In genomic region chr7:150355666-150356059, GRCh38 we compare ENCODE assay signal across 17 cellular contexts. TPM values are rescaled to one million over a fixed set of nuclear protein-coding genes. Genes with fewer than 3 reads are reported as not detected.
DNase-seq lines count a peak whose midpoint lies in the region; ATAC-seq, FAIRE-seq and TF ChIP-seq lines count a peak whose summit lies in the region.
"Had no signal": no experiment of that assay in that cellular context is flagged by ENCODE, and none has a peak within 500 bp of the region (broad histone marks: within the 10 kb centered on the region; RNA-seq: fewer than 3 reads in every experiment).

No MANE protein-coding gene starts in this region.

- TF ChIP-seq CTCF in HCT116 (IDR thresholded peaks at IDR 0.05 in 2 of 3, conservative IDR thresholded peaks at IDR 0.05 in 1 of 3; ENCODE audit: borderline replicate concordance in 1 of 3, insufficient read depth in 1 of 3, low read depth in 2 of 3, low read length in 2 of 3) (no peak), PC-9 (conservative IDR thresholded peaks at IDR 0.05) (no peak), HepG2 (CRISPR knock-in tag; IDR thresholded peaks at IDR 0.05) (no peak), stomach (IDR thresholded peaks at IDR 0.05) (no peak), ovary (IDR thresholded peaks at IDR 0.05) (no peak)

- H3K9me2 ChIP-seq in HCT116 (ENCODE audit: insufficient read depth), result no peaks in the 10 kb centered on the region
- no peaks in the 10 kb centered on the region for H3K9me2 ChIP-seq in PC-9 (ENCODE audit: insufficient read depth)

- no peak for FAIRE-seq in HepG2 (lab: Jason Lieb, UNC)
- FAIRE-seq: colon, GM12891 had no signal

- H3K9me3 ChIP-seq in HCT116 (ENCODE audit: control insufficient read depth in 1 of 2, insufficient read depth in 1 of 2, low read depth in 1 of 2, low read length in 2 of 2), result no peaks in the 10 kb centered on the region
- no peaks in the 10 kb centered on the region for H3K9me3 ChIP-seq in PC-9 (ENCODE audit: insufficient read depth, low read depth)
- no peaks in the 10 kb centered on the region for H3K9me3 ChIP-seq in HepG2 (ENCODE audit: low read length)
- H3K9me3 ChIP-seq in stomach, result no peaks in the 10 kb centered on the region
- no peaks in the 10 kb centered on the region for H3K9me3 ChIP-seq in ovary
- H3K9me3 ChIP-seq: esophagus squamous epithelium, SJCRH30 had no signal

- H3K9ac ChIP-seq in HCT116 (ENCODE audit: low read length) (no peak overlapping the region), HepG2 (ENCODE audit: insufficient read depth, low read depth, low read length) (peak overlapping the region; percentile 50)
- H3K9ac ChIP-seq: parathyroid adenoma had no signal

- in situ Hi-C loops in HepG2 (cut with HindIII; ENCODE audit: extremely low pct_ligation_motif_present, low pct_unique_long_range_greater_than_20kb), result no loop called here

- ATAC-seq in HCT116, result no peak
- peak; percentile 26 for ATAC-seq in HepG2
- no peak for ATAC-seq in GM21526 (IDR thresholded peaks at IDR 0.05; ENCODE audit: low FRiP score, unreplicated experiment)

- intact Hi-C loops in HCT116 (cut with micrococcal nuclease), result loop anchor here (1.0 kb wide), 1 partner anchor 66 kb away; no protein-coding TSS in a partner anchor
- intact Hi-C loops in PC-9 (cut with micrococcal nuclease; ENCODE audit: unreplicated experiment), result loop anchor here (1.0 kb wide), 2 partner anchors 24 to 66 kb away; partner anchors contain the start of gene ZNF775
- intact Hi-C loops in HepG2 (cut with micrococcal nuclease; ENCODE audit: unreplicated experiment), result loop anchor here (1.0 to 10.0 kb wide), 5 partner anchors 28 to 71 kb away; partner anchors contain the start of genes ACTR3C and LRRC61
- intact Hi-C loops in stomach (cut with DNase I; ENCODE audit: low total_unique reads), result no loop called here
- intact Hi-C loops in ovary (cut with DNase I), result no loop called here

- no peaks in the 10 kb centered on the region for H3K79me2 ChIP-seq in HCT116 (ENCODE audit: insufficient read depth, low read length)
- H3K79me2 ChIP-seq in PC-9 (ENCODE audit: low read depth), result no peaks in the 10 kb centered on the region
- no peaks in the 10 kb centered on the region for H3K79me2 ChIP-seq in HepG2 (ENCODE audit: insufficient read depth, low read length)
- H3K79me2 ChIP-seq: parathyroid adenoma had no signal

- DNase-seq in HCT116 (ENCODE audit: low read depth, low spot score) (no peak), PC-9 (no peak), HepG2 (ENCODE audit: low spot score) (no peak), stomach (no peak), anterior cingulate cortex (lab: John Stamatoyannopoulos, UW) (no peak), ovary (no peak)
- DNase-seq: esophagus squamous epithelium, natural killer cell, T-helper 17 cell had no signal

- H3K27me3 ChIP-seq in HCT116 (ENCODE audit: insufficient read depth, low read length), result no peaks in the 10 kb centered on the region
- H3K27me3 ChIP-seq in PC-9 (ENCODE audit: insufficient read depth, low read depth), result no peaks in the 10 kb centered on the region
- no peaks in the 10 kb centered on the region for H3K27me3 ChIP-seq in HepG2 (ENCODE audit: control insufficient read depth in 1 of 2, insufficient read depth in 2 of 2, low read length in 2 of 2)
- no peaks in the 10 kb centered on the region for H3K27me3 ChIP-seq in stomach
- no peaks in the 10 kb centered on the region for H3K27me3 ChIP-seq in ovary
- H3K27me3 ChIP-seq: esophagus squamous epithelium, SJCRH30 had no signal

- no peak for TF ChIP-seq RAD21 in HCT116 (IDR thresholded peaks at IDR 0.05; ENCODE audit: low read depth)
- no peak for TF ChIP-seq RAD21 in HepG2 (CRISPR knock-in tag; IDR thresholded peaks at IDR 0.05)

- H3K4me2 ChIP-seq in HCT116 (ENCODE audit: low read length), result no peak overlapping the region
- H3K4me2 ChIP-seq in PC-9, result no peak overlapping the region
- peak overlapping the region; percentile 78 for H3K4me2 ChIP-seq in HepG2 (ENCODE audit: low read depth, low read length)

- H3F3A ChIP-seq in PC-9 (ENCODE audit: insufficient read depth, low read depth), result peaks cover 9% of the 10 kb centered on the region

- H2AFZ ChIP-seq in HCT116 (ENCODE audit: low read depth, low read length, poor library complexity, severe bottlenecking) (peak overlapping the region; percentile 76), PC-9 (0 out of 2 replicates have a peak overlapping the region, but pooled peaks have one; percentile 2), HepG2 (ENCODE audit: low read length) (peak overlapping the region; percentile 66)
- H2AFZ ChIP-seq: parathyroid adenoma had no signal

- POLR2A ChIA-PET in HCT116 (lab: Charles Lee) (no interaction called here), PC-9 (lab: Charles Lee; ENCODE audit: unreplicated experiment) (no interaction called here), HepG2 (lab: Yijun Ruan, JAX) (interaction anchor here (0.7 to 5.8 kb wide), 13 partner anchors 10 to 50 kb away, joined by 3 to 58 read pairs (median 8); partner anchors contain the start of genes ACTR3C, LRRC61, RARRES2 and REPIN1)

- BruUV-seq in HCT116 (replicated peaks; lab: Mats Ljungman, UMichigan) (no TSS peak), PC-9 (replicated peaks; lab: Mats Ljungman, UMichigan) (no TSS peak), HepG2 (replicated peaks; lab: Mats Ljungman, UMichigan) (no TSS peak)

- H3K27ac ChIP-seq in HCT116 (ENCODE audit: low read depth, low read length) (no peak overlapping the region), PC-9 (no peak overlapping the region), HepG2 (ENCODE audit: extremely low read length, insufficient read depth, low read length) (peak overlapping the region; percentile 72), stomach (peak overlapping the region in 4 of 5 donors; percentile 46 to 68 (median 58)), ovary (peak overlapping the region in 1 of 2 donors; percentile 3)
- H3K27ac ChIP-seq: parathyroid adenoma, SJCRH30 had no signal

- H3K36me3 ChIP-seq in HCT116 (ENCODE audit: control insufficient read depth in 1 of 2, insufficient read depth in 2 of 2, low read length in 2 of 2) (no peaks in the 10 kb centered on the region), PC-9 (ENCODE audit: low read depth) (no peaks in the 10 kb centered on the region), HepG2 (replicated peaks in 1 of 2; ENCODE audit: control insufficient read depth in 1 of 2, insufficient read depth in 2 of 2, low read length in 2 of 2) (no peaks in the 10 kb centered on the region), stomach (no peaks in the 10 kb centered on the region), ovary (no peaks in the 10 kb centered on the region)
- H3K36me3 ChIP-seq: esophagus squamous epithelium, SJCRH30 had no signal

- no peak overlapping the region for H3K4me3 ChIP-seq in HCT116 (replicated peaks in 1 of 2; ENCODE audit: low read depth in 1 of 2, low read length in 2 of 2)
- H3K4me3 ChIP-seq in PC-9, result no peak overlapping the region
- H3K4me3 ChIP-seq in HepG2 (replicated peaks in 1 of 3; ENCODE audit: insufficient read depth in 1 of 3, low read depth in 2 of 3, low read length in 3 of 3), result peak overlapping the region in 2 of 3 experiments; percentile 30 to 32; a peak in 3 of 6 replicates
- no peak overlapping the region for H3K4me3 ChIP-seq in stomach
- no peak overlapping the region for H3K4me3 ChIP-seq in ovary
- H3K4me3 ChIP-seq: esophagus squamous epithelium, SJCRH30 had no signal

- 0% methylated on average over 1 of the region's 1 CpG for WGBS in HepG2 (ENCODE audit: low lambda C conversion rate)
- WGBS in stomach, 5 donors, result 61 to 81% (median 67%) methylated on average over 1 of the region's 1 CpG
- WGBS in ovary, 3 donors, result 91 to 98% (median 91%) methylated on average over 1 of the region's 1 CpG

- no peak for TF ChIP-seq EP300 in HepG2 (IDR thresholded peaks at IDR 0.05; ENCODE audit: low read depth in 2 of 2, low read length in 2 of 2)
- no peak for TF ChIP-seq EP300 in HepG2 (CRISPR knock-in tag; IDR thresholded peaks at IDR 0.05; ENCODE audit: borderline replicate concordance)
- no peak for TF ChIP-seq EP300 in stomach (IDR thresholded peaks at IDR 0.05)
- no peak for TF ChIP-seq EP300 in ovary (IDR thresholded peaks at IDR 0.05)

- H4K20me1 ChIP-seq in HCT116 (ENCODE audit: insufficient read depth), result no peaks in the 10 kb centered on the region
- no peaks in the 10 kb centered on the region for H4K20me1 ChIP-seq in PC-9 (ENCODE audit: insufficient read depth)
- no peaks in the 10 kb centered on the region for H4K20me1 ChIP-seq in HepG2 (ENCODE audit: insufficient read depth, low read length)

- RAD21 ChIA-PET in HCT116 (lab: Charles Lee; ENCODE audit: low non-redundant PET in 1 of 2, low total read pairs in 2 of 2, uncharacterized antibody in 2 of 2, unreplicated experiment in 2 of 2), result no interaction called here

- no peak for TF ChIP-seq POLR2A in HCT116 (IDR thresholded peaks at IDR 0.05; ENCODE audit: borderline replicate concordance, extremely low read depth, insufficient read depth, insufficient read length)
- TF ChIP-seq POLR2A in HepG2 (IDR thresholded peaks at IDR 0.05; ENCODE audit: insufficient read depth in 1 of 2, low read depth in 2 of 2, low read length in 2 of 2), result no peak
- no peak for TF ChIP-seq POLR2A in stomach (IDR thresholded peaks at IDR 0.05)
- TF ChIP-seq POLR2A in ovary (IDR thresholded peaks at IDR 0.05), result no peak

- CTCF ChIA-PET in HCT116 (lab: Charles Lee) (interaction anchor here (0.7 to 2.3 kb wide), 5 partner anchors 10 to 520 kb away, joined by 3 to 7 read pairs (median 6); no protein-coding TSS in a partner anchor), PC-9 (lab: Charles Lee) (interaction anchor here (0.6 to 1.2 kb wide), 6 partner anchors 11 to 64 kb away, joined by 3 to 10 read pairs (median 6); no protein-coding TSS in a partner anchor), HepG2 (lab: Yijun Ruan, JAX; ENCODE audit: low intra/inter-chr PET ratio, low total read pairs) (interaction anchor here (1.6 to 4.3 kb wide), 3 partner anchors 23 to 65 kb away, joined by 3 to 45 read pairs (median 10); no protein-coding TSS in a partner anchor)

- H3K4me1 ChIP-seq in HCT116 (ENCODE audit: control insufficient read depth in 1 of 2, insufficient read depth in 2 of 2, low read length in 2 of 2), result peaks cover 0 to 12% of the 10 kb centered on the region in 2 experiments; a peak in 2 of 4 replicates
- H3K4me1 ChIP-seq in PC-9 (replicated peaks; ENCODE audit: insufficient read depth), result peaks cover 8% of the 10 kb centered on the region; the same call in 1 of the 2 replicates
- peaks cover 59% of the 10 kb centered on the region for H3K4me1 ChIP-seq in HepG2 (ENCODE audit: insufficient read depth, low read length)
- H3K4me1 ChIP-seq in stomach, result peaks cover 0 to 40% (median 12%) of the 10 kb centered on the region in 4 donors
- peaks cover 7% of the 10 kb centered on the region for H3K4me1 ChIP-seq in ovary (ENCODE audit: insufficient read depth)
- H3K4me1 ChIP-seq: parathyroid adenoma had no signal

RNA-seq across cellular contexts. Expression of gene REPIN1, which starts 13.0 kb away (rescaled TPM):
- total RNA-seq in HCT116 (2021; ENCODE audit: unreplicated experiment) (106 TPM), PC-9 (2021) (172 and 174 TPM in 2 replicates), HepG2 (2016; rRNA removed; fragmentation: Illumina TruSeq; extraction: Trizol) (86.4 and 108 TPM in 2 replicates), stomach (100 to 1,000 TPM in 3 of 5 donors, 10 to 100 TPM in 2; 44.2 to 298 (median 104) TPM), ovary (10 to 100 TPM; 43.9 to 92.0 (median 74.2) TPM)
- 75.0 and 81.3 TPM in 2 replicates for polyA plus RNA-seq in HCT116 (2012)
- total RNA-seq in HepG2 (2016; cell fraction: cytosol; rRNA removed; fragmentation: Illumina TruSeq; extraction: Trizol; ENCODE audit: low read depth), result 34.3 and 36.1 TPM in 2 replicates
- total RNA-seq in HepG2 (2016; cell fraction: insoluble cytoplasmic fraction; rRNA removed; fragmentation: Illumina TruSeq; extraction: Trizol), result 77.5 and 106 TPM in 2 replicates
- total RNA-seq in HepG2 (2016; cell fraction: membrane; rRNA removed; fragmentation: Illumina TruSeq; extraction: Trizol), result 112 and 119 TPM in 2 replicates
- total RNA-seq in HepG2 (2016; cell fraction: nucleus; rRNA removed; fragmentation: Illumina TruSeq; extraction: Trizol), result 81.1 and 91.5 TPM in 2 replicates
- polyA plus RNA-seq in HepG2 (2011; rRNA removed) (69.9 and 87.9 TPM in 2 replicates), stomach (10 to 100 TPM; 35.9 to 41.5 (median 36.4) TPM), ovary (10 to 100 TPM; 21.6 to 50.0 TPM)
- 58.9 and 82.1 TPM in 2 replicates for polyA plus RNA-seq in HepG2 (2011; cell fraction: cytosol; rRNA removed)
- 189 and 195 TPM in 2 replicates for polyA plus RNA-seq in HepG2 (2011; cell fraction: nucleus; rRNA removed)
- polyA plus RNA-seq in HepG2 (2012), result 52.5 and 64.7 TPM in 2 replicates
- polyA plus RNA-seq in HepG2 (2016; cell fraction: cytosol; fragmentation: Illumina TruSeq; extraction: Trizol; ENCODE audit: low read depth), result 22.0 and 24.7 TPM in 2 replicates
- 82.2 and 105 TPM in 2 replicates for polyA plus RNA-seq in HepG2 (2016; cell fraction: insoluble cytoplasmic fraction; fragmentation: Illumina TruSeq; extraction: Trizol; ENCODE audit: low read depth)
- polyA plus RNA-seq in HepG2 (2016; cell fraction: membrane; fragmentation: Illumina TruSeq; extraction: Trizol; ENCODE audit: low read depth), result 77.8 and 77.9 TPM in 2 replicates
- polyA plus RNA-seq in HepG2 (2016; cell fraction: nucleus; fragmentation: Illumina TruSeq; extraction: Trizol; ENCODE audit: insufficient read depth, low read depth), result 138 and 155 TPM in 2 replicates
- polyA minus RNA-seq in HepG2 (2011; rRNA and poly(A)+ RNA removed; ENCODE audit: low replicate concordance), result 81.7 and 98.0 TPM in 2 replicates
- polyA minus RNA-seq in HepG2 (2011; cell fraction: cytosol; rRNA and poly(A)+ RNA removed), result 35.3 and 35.6 TPM in 2 replicates
- 50.5 and 54.6 TPM in 2 replicates for polyA minus RNA-seq in HepG2 (2011; cell fraction: nucleus; rRNA and poly(A)+ RNA removed)

RNA-seq across cellular contexts. Expression of gene RARRES2, which starts 14.2 kb away (rescaled TPM):
- total RNA-seq in HCT116 (2021; ENCODE audit: unreplicated experiment) (2.1 TPM), PC-9 (2021) (not detected in 2 replicates), HepG2 (2016; rRNA removed; fragmentation: Illumina TruSeq; extraction: Trizol) (94.6 and 172 TPM in 2 replicates), stomach (100 to 1,000 TPM in 1 of 5 donors, 10 to 100 TPM in 4; 33.5 to 244 (median 70.9) TPM), ovary (100 to 1,000 TPM; 343 to 622 (median 518) TPM)
- 0.22 and 0.25 TPM in 2 replicates for polyA plus RNA-seq in HCT116 (2012)
- 63.6 and 75.7 TPM in 2 replicates for total RNA-seq in HepG2 (2016; cell fraction: cytosol; rRNA removed; fragmentation: Illumina TruSeq; extraction: Trizol; ENCODE audit: low read depth)
- 93.3 and 178 TPM in 2 replicates for total RNA-seq in HepG2 (2016; cell fraction: insoluble cytoplasmic fraction; rRNA removed; fragmentation: Illumina TruSeq; extraction: Trizol)
- total RNA-seq in HepG2 (2016; cell fraction: membrane; rRNA removed; fragmentation: Illumina TruSeq; extraction: Trizol), result 68.9 and 86.6 TPM in 2 replicates
- 126 and 156 TPM in 2 replicates for total RNA-seq in HepG2 (2016; cell fraction: nucleus; rRNA removed; fragmentation: Illumina TruSeq; extraction: Trizol)
- polyA plus RNA-seq in HepG2 (2011; rRNA removed) (134 and 157 TPM in 2 replicates), stomach (100 to 1,000 TPM; 161 to 232 (median 197) TPM), ovary (100 to 1,000 TPM in 1 of 2 donors, 10 to 100 TPM in 1; 92.5 to 761 TPM)
- 197 and 233 TPM in 2 replicates for polyA plus RNA-seq in HepG2 (2011; cell fraction: cytosol; rRNA removed)
- 164 and 202 TPM in 2 replicates for polyA plus RNA-seq in HepG2 (2011; cell fraction: nucleus; rRNA removed)
- polyA plus RNA-seq in HepG2 (2012), result 37.9 and 77.4 TPM in 2 replicates
- polyA plus RNA-seq in HepG2 (2016; cell fraction: cytosol; fragmentation: Illumina TruSeq; extraction: Trizol; ENCODE audit: low read depth), result 96.7 and 115 TPM in 2 replicates
- polyA plus RNA-seq in HepG2 (2016; cell fraction: insoluble cytoplasmic fraction; fragmentation: Illumina TruSeq; extraction: Trizol; ENCODE audit: low read depth), result 134 and 138 TPM in 2 replicates
- 82.1 and 99.5 TPM in 2 replicates for polyA plus RNA-seq in HepG2 (2016; cell fraction: membrane; fragmentation: Illumina TruSeq; extraction: Trizol; ENCODE audit: low read depth)
- polyA plus RNA-seq in HepG2 (2016; cell fraction: nucleus; fragmentation: Illumina TruSeq; extraction: Trizol; ENCODE audit: insufficient read depth, low read depth), result 420 and 455 TPM in 2 replicates
- 22.1 TPM in 1 of 2 replicates, not detected in the other for polyA minus RNA-seq in HepG2 (2011; rRNA and poly(A)+ RNA removed; ENCODE audit: low replicate concordance)
- 17.4 and 20.0 TPM in 2 replicates for polyA minus RNA-seq in HepG2 (2011; cell fraction: cytosol; rRNA and poly(A)+ RNA removed)
- 6.1 and 7.3 TPM in 2 replicates for polyA minus RNA-seq in HepG2 (2011; cell fraction: nucleus; rRNA and poly(A)+ RNA removed)
- total RNA-seq: activated CD4-positive, alpha-beta T cell treated with anti-CD3 and anti-CD28 coated beads, Interleukin-2, amount 10 ng/mL, durations not matched to agents 7 days and 5 days; activated T-helper 2 cell treated with anti-CD3 and anti-CD28 coated beads, Interferon-gamma antibody, Interleukin-2, Interleukin-4, amounts not matched to agents 10 μg/mL and 5 μg/mL and 100 μg/mL, durations not matched to agents 14 hours and 24 hours and 36 hours; natural killer cell; T-helper 17 cell had no signal

RNA-seq across cellular contexts. Expression of gene ZNF775, which starts 23.5 kb away (rescaled TPM):
- 4.5 TPM for total RNA-seq in HCT116 (2021; ENCODE audit: unreplicated experiment)
- 2.6 and 3.0 TPM in 2 replicates for polyA plus RNA-seq in HCT116 (2012)
- 3.1 and 3.4 TPM in 2 replicates for total RNA-seq in PC-9 (2021)
- 3.1 and 4.5 TPM in 2 replicates for total RNA-seq in HepG2 (2016; rRNA removed; fragmentation: Illumina TruSeq; extraction: Trizol)
- total RNA-seq in HepG2 (2016; cell fraction: cytosol; rRNA removed; fragmentation: Illumina TruSeq; extraction: Trizol; ENCODE audit: low read depth), result 0.71 TPM in 2 replicates
- total RNA-seq in HepG2 (2016; cell fraction: insoluble cytoplasmic fraction; rRNA removed; fragmentation: Illumina TruSeq; extraction: Trizol), result 3.6 and 3.8 TPM in 2 replicates
- 1.9 and 2.5 TPM in 2 replicates for total RNA-seq in HepG2 (2016; cell fraction: membrane; rRNA removed; fragmentation: Illumina TruSeq; extraction: Trizol)
- total RNA-seq in HepG2 (2016; cell fraction: nucleus; rRNA removed; fragmentation: Illumina TruSeq; extraction: Trizol), result 1.8 and 3.2 TPM in 2 replicates
- polyA plus RNA-seq in HepG2 (2011; rRNA removed), result 3.2 and 3.8 TPM in 2 replicates
- polyA plus RNA-seq in HepG2 (2011; cell fraction: cytosol; rRNA removed), result 2.6 and 4.5 TPM in 2 replicates
- 5.8 and 5.9 TPM in 2 replicates for polyA plus RNA-seq in HepG2 (2011; cell fraction: nucleus; rRNA removed)
- 2.1 and 3.1 TPM in 2 replicates for polyA plus RNA-seq in HepG2 (2012)
- polyA plus RNA-seq in HepG2 (2016; cell fraction: cytosol; fragmentation: Illumina TruSeq; extraction: Trizol; ENCODE audit: low read depth), result 0.67 and 0.68 TPM in 2 replicates
- 3.7 and 4.2 TPM in 2 replicates for polyA plus RNA-seq in HepG2 (2016; cell fraction: insoluble cytoplasmic fraction; fragmentation: Illumina TruSeq; extraction: Trizol; ENCODE audit: low read depth)
- 1.2 and 1.8 TPM in 2 replicates for polyA plus RNA-seq in HepG2 (2016; cell fraction: membrane; fragmentation: Illumina TruSeq; extraction: Trizol; ENCODE audit: low read depth)
- polyA plus RNA-seq in HepG2 (2016; cell fraction: nucleus; fragmentation: Illumina TruSeq; extraction: Trizol; ENCODE audit: insufficient read depth, low read depth), result 5.2 and 9.1 TPM in 2 replicates
- 0.37 and 3.7 TPM in 2 replicates for polyA minus RNA-seq in HepG2 (2011; rRNA and poly(A)+ RNA removed; ENCODE audit: low replicate concordance)
- polyA minus RNA-seq in HepG2 (2011; cell fraction: cytosol; rRNA and poly(A)+ RNA removed), result 2.5 and 3.9 TPM in 2 replicates
- polyA minus RNA-seq in HepG2 (2011; cell fraction: nucleus; rRNA and poly(A)+ RNA removed), result 1.8 and 2.4 TPM in 2 replicates
- 10 to 100 TPM in 2 of 5 donors, 1 to 10 TPM in 1, not detected in 2; 2.0 to 17.0 (median 14.8) TPM for total RNA-seq in stomach
- 1 to 10 TPM; 1.8 to 2.6 (median 2.4) TPM for polyA plus RNA-seq in stomach
- total RNA-seq in ovary, result 10 to 100 TPM in 5 of 7 donors, 1 to 10 TPM in 2; 5.5 to 13.9 (median 10.9) TPM
- polyA plus RNA-seq in ovary, result 10 to 100 TPM in 1 of 2 donors, under 1 TPM in 1; 0.28 to 11.2 TPM

RNA-seq across cellular contexts. Expression of gene ACTR3C, which starts 32.3 kb away (rescaled TPM):
- 2.0 TPM for total RNA-seq in HCT116 (2021; ENCODE audit: unreplicated experiment)
- 0.94 and 1.2 TPM in 2 replicates for polyA plus RNA-seq in HCT116 (2012)
- total RNA-seq in PC-9 (2021), result 24.1 and 34.5 TPM in 2 replicates
- 4.1 and 7.5 TPM in 2 replicates for total RNA-seq in HepG2 (2016; rRNA removed; fragmentation: Illumina TruSeq; extraction: Trizol)
- 7.2 and 7.8 TPM in 2 replicates for total RNA-seq in HepG2 (2016; cell fraction: cytosol; rRNA removed; fragmentation: Illumina TruSeq; extraction: Trizol; ENCODE audit: low read depth)
- 3.7 and 6.7 TPM in 2 replicates for total RNA-seq in HepG2 (2016; cell fraction: insoluble cytoplasmic fraction; rRNA removed; fragmentation: Illumina TruSeq; extraction: Trizol)
- total RNA-seq in HepG2 (2016; cell fraction: membrane; rRNA removed; fragmentation: Illumina TruSeq; extraction: Trizol), result 4.8 and 5.6 TPM in 2 replicates
- 17.1 and 19.7 TPM in 2 replicates for total RNA-seq in HepG2 (2016; cell fraction: nucleus; rRNA removed; fragmentation: Illumina TruSeq; extraction: Trizol)
- polyA plus RNA-seq in HepG2 (2011; rRNA removed), result 3.2 and 3.8 TPM in 2 replicates
- polyA plus RNA-seq in HepG2 (2011; cell fraction: cytosol; rRNA removed), result 2.5 and 2.7 TPM in 2 replicates
- polyA plus RNA-seq in HepG2 (2011; cell fraction: nucleus; rRNA removed), result 4.0 and 4.3 TPM in 2 replicates
- 1.2 and 1.4 TPM in 2 replicates for polyA plus RNA-seq in HepG2 (2012)
- 0.95 and 2.7 TPM in 2 replicates for polyA plus RNA-seq in HepG2 (2016; cell fraction: cytosol; fragmentation: Illumina TruSeq; extraction: Trizol; ENCODE audit: low read depth)
- polyA plus RNA-seq in HepG2 (2016; cell fraction: insoluble cytoplasmic fraction; fragmentation: Illumina TruSeq; extraction: Trizol; ENCODE audit: low read depth), result 1.9 and 3.9 TPM in 2 replicates
- polyA plus RNA-seq in HepG2 (2016; cell fraction: membrane; fragmentation: Illumina TruSeq; extraction: Trizol; ENCODE audit: low read depth), result 1.4 and 1.6 TPM in 2 replicates
- polyA plus RNA-seq in HepG2 (2016; cell fraction: nucleus; fragmentation: Illumina TruSeq; extraction: Trizol; ENCODE audit: insufficient read depth, low read depth), result 4.9 and 8.0 TPM in 2 replicates
- polyA minus RNA-seq in HepG2 (2011; rRNA and poly(A)+ RNA removed; ENCODE audit: low replicate concordance), result 10.0 and 39.9 TPM in 2 replicates
- polyA minus RNA-seq in HepG2 (2011; cell fraction: cytosol; rRNA and poly(A)+ RNA removed), result 2.6 and 3.3 TPM in 2 replicates
- polyA minus RNA-seq in HepG2 (2011; cell fraction: nucleus; rRNA and poly(A)+ RNA removed), result 44.3 and 59.4 TPM in 2 replicates
- 10 to 100 TPM in 3 of 5 donors, 1 to 10 TPM in 2; 2.3 to 68.7 (median 16.2) TPM for total RNA-seq in stomach
- 10 to 100 TPM in 1 of 3 donors, 1 to 10 TPM in 2; 3.1 to 10.1 (median 7.0) TPM for polyA plus RNA-seq in stomach
- total RNA-seq in ovary, result 10 to 100 TPM in 2 of 7 donors, 1 to 10 TPM in 5; 3.4 to 11.3 (median 6.0) TPM
- 1 to 10 TPM; 1.6 to 1.8 TPM for polyA plus RNA-seq in ovary
- total RNA-seq: LHCN-M2 had no signal

RNA-seq across cellular contexts. Expression of gene LRRC61, which starts 32.5 kb away (rescaled TPM):
- total RNA-seq in HCT116 (2021; ENCODE audit: unreplicated experiment) (12.0 TPM), PC-9 (2021) (34.8 and 42.3 TPM in 2 replicates), HepG2 (2016; rRNA removed; fragmentation: Illumina TruSeq; extraction: Trizol) (34.8 and 38.4 TPM in 2 replicates), stomach (10 to 100 TPM in 3 of 5 donors, not detected in 2; 11.6 to 15.9 (median 14.2) TPM), ovary (10 to 100 TPM; 21.8 to 34.9 (median 27.1) TPM)
- polyA plus RNA-seq in HCT116 (2012), result 13.4 and 14.7 TPM in 2 replicates
- total RNA-seq in HepG2 (2016; cell fraction: cytosol; rRNA removed; fragmentation: Illumina TruSeq; extraction: Trizol; ENCODE audit: low read depth), result 10.3 and 10.8 TPM in 2 replicates
- 30.5 and 35.2 TPM in 2 replicates for total RNA-seq in HepG2 (2016; cell fraction: insoluble cytoplasmic fraction; rRNA removed; fragmentation: Illumina TruSeq; extraction: Trizol)
- total RNA-seq in HepG2 (2016; cell fraction: membrane; rRNA removed; fragmentation: Illumina TruSeq; extraction: Trizol), result 34.2 and 36.9 TPM in 2 replicates
- 25.0 and 31.2 TPM in 2 replicates for total RNA-seq in HepG2 (2016; cell fraction: nucleus; rRNA removed; fragmentation: Illumina TruSeq; extraction: Trizol)
- polyA plus RNA-seq in HepG2 (2011; rRNA removed) (33.0 and 42.2 TPM in 2 replicates), stomach (1 to 10 TPM; 5.6 to 7.6 (median 7.4) TPM), ovary (10 to 100 TPM in 1 of 2 donors, 1 to 10 TPM in 1; 3.0 to 18.5 TPM)
- 34.7 and 58.3 TPM in 2 replicates for polyA plus RNA-seq in HepG2 (2011; cell fraction: cytosol; rRNA removed)
- 25.0 and 33.0 TPM in 2 replicates for polyA plus RNA-seq in HepG2 (2011; cell fraction: nucleus; rRNA removed)
- polyA plus RNA-seq in HepG2 (2012), result 22.2 and 36.3 TPM in 2 replicates
- polyA plus RNA-seq in HepG2 (2016; cell fraction: cytosol; fragmentation: Illumina TruSeq; extraction: Trizol; ENCODE audit: low read depth), result 19.9 and 25.0 TPM in 2 replicates
- polyA plus RNA-seq in HepG2 (2016; cell fraction: insoluble cytoplasmic fraction; fragmentation: Illumina TruSeq; extraction: Trizol; ENCODE audit: low read depth), result 36.4 and 46.3 TPM in 2 replicates
- 41.1 and 42.5 TPM in 2 replicates for polyA plus RNA-seq in HepG2 (2016; cell fraction: membrane; fragmentation: Illumina TruSeq; extraction: Trizol; ENCODE audit: low read depth)
- 34.8 and 36.2 TPM in 2 replicates for polyA plus RNA-seq in HepG2 (2016; cell fraction: nucleus; fragmentation: Illumina TruSeq; extraction: Trizol; ENCODE audit: insufficient read depth, low read depth)
- 45.8 and 71.1 TPM in 2 replicates for polyA minus RNA-seq in HepG2 (2011; rRNA and poly(A)+ RNA removed; ENCODE audit: low replicate concordance)
- polyA minus RNA-seq in HepG2 (2011; cell fraction: cytosol; rRNA and poly(A)+ RNA removed), result 33.7 and 34.5 TPM in 2 replicates
- polyA minus RNA-seq in HepG2 (2011; cell fraction: nucleus; rRNA and poly(A)+ RNA removed), result 13.3 and 15.4 TPM in 2 replicates
- total RNA-seq: LHCN-M2, SJCRH30 had no signal

Comparison
In these comparisons a context has a peak if more than half of its experiments do, and no peak if none do; other contexts are left out.
1. H2AFZ ChIP-seq: peak in every context shown above with its lines; median percentile 76 in HCT116; 66 in HepG2; 2 in PC-9.
2. H3K27ac ChIP-seq: peak in HepG2 (single experiment) and stomach (4 of 5); none in HCT116 (single experiment) and PC-9 (single experiment).
3. H3K4me3 ChIP-seq: peak in HepG2 (2 of 3); none in HCT116 (0 of 2), PC-9 (single experiment), stomach (0 of 4) and ovary (single experiment).
4. RNA of gene RARRES2, which starts 14.2 kb away (total RNA-seq): 343 to 622 TPM in ovary, 63.6 to 178 TPM in HepG2 and 33.5 to 244 TPM in stomach; 2.1 TPM in HCT116 (single experiment) and not detected in PC-9; every median in the first group is over 10 times any median in the second.
5. intact Hi-C loops: an anchor here in HCT116 (1.0 kb wide), PC-9 (1.0 kb wide) and HepG2 (1.0 to 10.0 kb wide); none called in stomach and ovary.
6. Of the 20 proteins assayed by ChIP-seq in both HepG2 and HCT116: peak only in HepG2: ZFX; only in HCT116: none; in both: none; in neither: 19.